Comparison of ENCODE assay signal across 18 cellular contexts in genomic region chr10:29050081-29050480, GRCh38.
A peak's percentile ranks its signal among the peaks of the same experiment; 100 is the strongest.
DNase-seq lines count a peak whose midpoint lies in the region; ATAC-seq and TF ChIP-seq lines count a peak whose summit lies in the region.
"Had no signal": no experiment of that assay in that cellular context is flagged by ENCODE, and none has a peak within 500 bp of the region (broad histone marks: within the 10 kb centered on the region; RNA-seq: fewer than 3 reads in every experiment).

No MANE protein-coding gene starts in this region.

- H3K4me3 Mint-ChIP-seq in T-cell, result no peak overlapping the region

- TF ChIP-seq EP300 in upper lobe of left lung (IDR thresholded peaks at IDR 0.05), result no peak

- H3K9me3 ChIP-seq in mammary epithelial cell (replicated peaks; ENCODE audit: insufficient read depth, low read length) (no peaks in the 10 kb centered on the region), upper lobe of left lung (no peaks in the 10 kb centered on the region)
- H3K9me3 ChIP-seq: BLaER1 treated with 17β-estradiol and CSF1 and Interleukin-3, amounts not matched to agents 10 nM and 100 nM; Peyer's patch had no signal

- no peak overlapping the region for H2AFZ ChIP-seq in mammary epithelial cell (ENCODE audit: low read depth, low read length)

- POLR2A ChIA-PET in T-cell (lab: Charles Lee), result no interaction called here

- no peaks in the 10 kb centered on the region for H3K27me3 ChIP-seq in mammary epithelial cell (ENCODE audit: insufficient read depth, low read length)
- H3K27me3 ChIP-seq in upper lobe of left lung, result no peaks in the 10 kb centered on the region
- H3K27me3 ChIP-seq: BLaER1 treated with 17β-estradiol and CSF1 and Interleukin-3, amounts not matched to agents 10 nM and 100 nM; Peyer's patch had no signal

- peak; percentile 16 for DNase-seq in GM12865 (ENCODE audit: low read depth)
- no peak for DNase-seq in mammary epithelial cell
- no peak for DNase-seq in SHP77 (lab: John Stamatoyannopoulos, UW)
- no peak for DNase-seq in T-cell
- no peak for DNase-seq in upper lobe of left lung
- DNase-seq: DMS 273 treated with DMSO at 0.1 percent for 48 hours, H7, IMR-90, Kasumi-1, NCI-H187 treated with DMSO at 0.1 percent for 48 hours, NCI-H446 treated with DMSO at 0.1 percent for 48 hours, Peyer's patch, SHP77 treated with DMSO at 0.1 percent for 48 hours, T-helper 2 cell had no signal

- H3K9ac ChIP-seq in mammary epithelial cell (ENCODE audit: insufficient read depth, low read length), result no peak overlapping the region
- H3K9ac ChIP-seq: BLaER1 treated with 17β-estradiol and CSF1 and Interleukin-3, amounts not matched to agents 10 nM and 100 nM had no signal

- CTCF ChIA-PET in mammary epithelial cell (lab: Charles Lee; ENCODE audit: low non-redundant PET), result no interaction called here
- CTCF ChIA-PET in T-cell (lab: Charles Lee), result no interaction called here

- no peak overlapping the region for H3K27ac Mint-ChIP-seq in T-cell

- TF ChIP-seq POLR2A in upper lobe of left lung (IDR thresholded peaks at IDR 0.05), result no peak

- H3K4me1 Mint-ChIP-seq in T-cell, result no peaks in the 10 kb centered on the region

- H3K4me1 ChIP-seq in mammary epithelial cell (ENCODE audit: insufficient read depth, low read length) (no peaks in the 10 kb centered on the region), upper lobe of left lung (no peaks in the 10 kb centered on the region)
- H3K4me1 ChIP-seq: Peyer's patch had no signal

- H3K4me2 ChIP-seq in mammary epithelial cell (ENCODE audit: insufficient read depth, low read depth, low read length), result no peak overlapping the region

- dilution Hi-C loops in mammary epithelial cell (cut with HindIII; ENCODE audit: low sequenced_read_pairs), result no loop called here

- no peaks in the 10 kb centered on the region for H3K9me3 Mint-ChIP-seq in T-cell

- H3K27ac ChIP-seq in mammary epithelial cell (ENCODE audit: insufficient read depth, low read depth, low read length) (no peak overlapping the region), upper lobe of left lung (no peak overlapping the region)
- H3K27ac ChIP-seq: BLaER1 treated with 17β-estradiol and CSF1 and Interleukin-3, amounts not matched to agents 10 nM and 100 nM; Peyer's patch had no signal

- 71% methylated on average over 3 of the region's 3 CpGs for WGBS in mammary epithelial cell (ENCODE audit: low coverage, missing lambda C conversion rate)
- 79 to 81% methylated on average over 3 of the region's 3 CpGs for WGBS in upper lobe of left lung, 2 donors

- no peaks in the 10 kb centered on the region for H3K79me2 ChIP-seq in mammary epithelial cell (ENCODE audit: insufficient read depth, low read length)

- in situ Hi-C loops in mammary epithelial cell (cut with MboI; ENCODE audit: low sequenced_read_pairs in 2 of 2), result no loop called here

- peaks cover 0 to 19% of the 10 kb centered on the region in 2 donors for H3K27me3 Mint-ChIP-seq in T-cell

- TF ChIP-seq CTCF in GM12865 (IDR thresholded peaks at IDR 0.05; ENCODE audit: insufficient read depth, low read depth, low read length, missing control alignments) (no peak), mammary epithelial cell (conservative IDR thresholded peaks at IDR 0.05 in 1 of 2, IDR thresholded peaks at IDR 0.05 in 1 of 2; ENCODE audit: extremely low read depth in 1 of 2, insufficient read depth in 1 of 2, low read depth in 1 of 2, low read length in 2 of 2) (no peak), upper lobe of left lung (IDR thresholded peaks at IDR 0.05) (no peak)

- no peaks in the 10 kb centered on the region for H3K36me3 ChIP-seq in mammary epithelial cell (ENCODE audit: insufficient read depth, low read length)
- no peaks in the 10 kb centered on the region for H3K36me3 ChIP-seq in upper lobe of left lung
- H3K36me3 ChIP-seq: BLaER1 treated with 17β-estradiol and CSF1 and Interleukin-3, amounts not matched to agents 10 nM and 100 nM; Peyer's patch had no signal

- no TSS peak for BruUV-seq in mammary epithelial cell (replicated peaks; lab: Mats Ljungman, UMichigan)

- ATAC-seq in GM18909 (IDR thresholded peaks at IDR 0.05; ENCODE audit: poor library complexity, unreplicated experiment) (peak; percentile 76), GM21786 (IDR thresholded peaks at IDR 0.05; ENCODE audit: unreplicated experiment) (peak; percentile 54), HG03354 (IDR thresholded peaks at IDR 0.05; ENCODE audit: poor library complexity, severe bottlenecking, unreplicated experiment) (peak; percentile 84), T-cell (replicated peaks in 1 of 4) (no peak), upper lobe of left lung (ENCODE audit: low FRiP score in 2 of 2) (no peak)

- intact Hi-C loops in mammary epithelial cell (cut with micrococcal nuclease), result no loop called here

- no peaks in the 10 kb centered on the region for H3K36me3 Mint-ChIP-seq in T-cell

- H4K20me1 ChIP-seq in mammary epithelial cell (ENCODE audit: insufficient read depth, low read length), result no peaks in the 10 kb centered on the region
- H4K20me1 ChIP-seq: BLaER1 treated with 17β-estradiol and CSF1 and Interleukin-3, amounts not matched to agents 10 nM and 100 nM had no signal

- H3K4me3 ChIP-seq in GM12865 (ENCODE audit: low read depth, low read length) (no peak overlapping the region), mammary epithelial cell (replicated peaks in 1 of 3; ENCODE audit: insufficient read depth in 1 of 3, low read depth in 2 of 3, low read length in 3 of 3) (no peak overlapping the region), upper lobe of left lung (no peak overlapping the region)
- H3K4me3 ChIP-seq: BLaER1 treated with 17β-estradiol and CSF1 and Interleukin-3, amounts not matched to agents 10 nM and 100 nM; Peyer's patch had no signal

Comparison
In these comparisons a context has a peak if more than half of its experiments do, and no peak if none do; other contexts are left out.
1. ATAC-seq: peak in GM18909 (single experiment), GM21786 (single experiment) and HG03354 (single experiment); none in T-cell (0 of 4) and upper lobe of left lung (0 of 2).